18 cellular contexts compared by ENCODE assay signal in the genomic region with DNA sequence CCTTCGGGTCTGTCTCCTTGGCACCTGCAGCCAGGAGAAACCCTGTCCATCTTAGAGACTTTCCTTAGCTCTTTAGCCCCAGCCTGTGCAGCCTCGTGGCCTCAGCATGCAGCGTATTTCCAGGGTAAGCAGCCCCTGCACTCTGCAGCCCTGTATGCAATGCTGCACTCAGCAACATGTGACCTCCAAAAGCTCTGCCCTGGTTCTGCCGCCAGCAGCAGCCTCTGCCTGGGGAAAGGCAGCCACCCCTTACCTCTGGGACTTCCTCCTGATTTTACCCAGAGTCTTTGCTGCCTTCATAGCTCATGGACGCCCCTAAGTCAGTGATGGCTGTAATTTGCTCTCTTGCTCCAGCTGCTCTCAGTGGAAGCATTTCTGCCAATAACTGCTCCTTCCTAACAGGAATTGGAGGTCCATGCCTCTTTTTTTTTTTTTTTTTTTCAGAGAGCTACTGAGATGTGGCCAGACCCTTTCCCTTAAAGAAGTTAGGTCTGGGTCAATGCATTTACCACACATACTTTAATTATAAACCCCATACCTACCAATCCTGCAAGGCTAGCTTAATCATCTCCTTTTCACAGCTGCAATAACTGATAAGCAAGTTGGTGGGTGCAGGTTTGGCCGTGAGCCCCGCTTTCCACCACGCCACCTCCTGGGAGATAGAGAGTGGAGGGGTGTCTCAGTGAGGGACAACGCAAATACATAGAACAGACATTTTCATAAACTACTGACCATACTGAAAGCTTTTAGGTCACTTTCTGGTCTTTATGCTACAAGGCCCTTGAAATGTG.
"Had no signal": no experiment of that assay in that cellular context is flagged by ENCODE, and none has a peak within 500 bp of the region (broad histone marks: within the 10 kb centered on the region; RNA-seq: fewer than 3 reads in every experiment).

No MANE protein-coding gene starts in this region.

- H3K9me3 Mint-ChIP-seq: activated T-cell treated with anti-CD3 and anti-CD28 coated beads, Interleukin-2, amount 50 U/mL, for 72 hours; central memory CD8-positive, alpha-beta T cell; nephron progenitor cell; T-cell had no signal

- H3K27ac Mint-ChIP-seq: activated T-cell treated with anti-CD3 and anti-CD28 coated beads, Interleukin-2, amount 50 U/mL, for 72 hours; nephron progenitor cell; T-cell had no signal

- H3K4me1 Mint-ChIP-seq: central memory CD8-positive, alpha-beta T cell; nephron progenitor cell had no signal

- H3K27ac ChIP-seq: brain microvascular endothelial cell, coronary artery, gastrocnemius medialis had no signal

- DNase-seq: activated CD4-positive, alpha-beta T cell treated with anti-CD3 and anti-CD28 coated beads, Interleukin-2, amount 50 U/mL, for 1 hour; activated CD4-positive, CD25-positive, alpha-beta regulatory T cell treated with anti-CD3 and anti-CD28 coated beads, Interleukin-2, amount 50 U/mL, for 72 hours; activated effector memory CD4-positive, alpha-beta T cell treated with anti-CD3 and anti-CD28 coated beads, Interleukin-2, amount 50 U/mL, for 16 hours; activated naive CD4-positive, alpha-beta T cell treated with anti-CD3 and anti-CD28 coated beads, Interleukin-2, amount 50 U/mL, for 16 hours; activated T-cell treated with anti-CD3 and anti-CD28 coated beads, Interleukin-2, amount 50 U/mL, for 72 hours; aorta; brain microvascular endothelial cell; gastrocnemius medialis; midbrain; nephron progenitor cell; occipital lobe; stimulated activated CD4-positive, alpha-beta T cell treated with anti-CD3 and anti-CD28 coated beads, Interleukin-12 subunit alpha, Interleukin-12 subunit beta, amount 100 ng/mL, for 4 hours; stimulated activated CD4-positive, alpha-beta T cell treated with anti-CD3 and anti-CD28 coated beads, Interleukin-1b, Interleukin-23, amount 100 ng/mL, for 48 hours; stimulated activated naive CD4-positive, alpha-beta T cell treated with Interleukin-2 at 50 U/mL for 16 hours; T-cell; thyroid gland had no signal

- H3K4me3 Mint-ChIP-seq: activated T-cell treated with anti-CD3 and anti-CD28 coated beads, Interleukin-2, amount 50 U/mL, for 72 hours; central memory CD8-positive, alpha-beta T cell; nephron progenitor cell; T-cell had no signal

- H3K9me3 ChIP-seq: gastrocnemius medialis, thyroid gland had no signal

- ATAC-seq: activated T-cell treated with anti-CD3 and anti-CD28 coated beads, Interleukin-2, amount 50 U/mL, for 72 hours; gastrocnemius medialis; T-cell had no signal

- H3K27me3 ChIP-seq: brain microvascular endothelial cell, thyroid gland had no signal

- H3K4me1 ChIP-seq: thyroid gland had no signal

- H3K36me3 Mint-ChIP-seq: T-cell had no signal

- H3K36me3 ChIP-seq: brain microvascular endothelial cell, gastrocnemius medialis, thyroid gland had no signal

- H3K4me3 ChIP-seq: coronary artery, gastrocnemius medialis, thyroid gland had no signal
